In genomic region chr1:169577981-169578738, GRCh38 we compare ENCODE assay signal across 29 cellular contexts. TPM values are rescaled to one million over a fixed set of nuclear protein-coding genes. Genes with fewer than 3 reads are reported as not detected.
"Had no signal": no experiment of that assay in that cellular context is flagged by ENCODE, and none has a peak within 500 bp of the region (broad histone marks: within the 10 kb centered on the region; RNA-seq: fewer than 3 reads in every experiment).

No MANE protein-coding gene starts in this region.

- H3K4me3 ChIP-seq: lung, ovary, prostate gland, sigmoid colon, smooth muscle cell, tibial nerve, uterus had no signal

- DNase-seq: head of caudate nucleus; hypothalamus; immature natural killer cell; kidney; mesendoderm; naive thymus-derived CD4-positive, alpha-beta T cell; ovary; retina; right cardiac atrium; sigmoid colon; stimulated activated CD4-positive, alpha-beta T cell treated with anti-CD3 and anti-CD28 coated beads, Interleukin-1b, Interleukin-23, amount 100 ng/mL, for 48 hours; stimulated activated CD4-positive, alpha-beta T cell treated with anti-CD3 and anti-CD28 coated beads, Interleukin-2, amount 100 ng/mL, for 48 hours; stimulated activated CD4-positive, alpha-beta T cell treated with anti-CD3 and anti-CD28 coated beads, Interleukin-4, amount 100 ng/mL, for 4 hours; stimulated activated CD8-positive, alpha-beta memory T cell treated with anti-CD3 and anti-CD28 coated beads, Interleukin-4, amount 100 ng/mL, for 48 hours; stimulated activated naive CD4-positive, alpha-beta T cell treated with Interleukin-2 at 50 U/mL for 16 hours; stimulated activated naive CD8-positive, alpha-beta T cell treated with anti-CD3 and anti-CD28 coated beads, Interleukin-15, amount 100 ng/mL, for 72 hours; substantia nigra; uterus had no signal

- H3K27ac ChIP-seq: ovary, prostate gland, sigmoid colon, tibial nerve, uterus had no signal

- H3K4me1 Mint-ChIP-seq: immature natural killer cell; mesothelial cell of epicardium; stimulated activated memory B cell treated with anti-CD40 and anti-IgM and Interleukin-4, amounts not matched to agents 10 μg/mL and 1 μg/mL and 100 μg/mL, for 72 hours had no signal

- H3K4me2 ChIP-seq: smooth muscle cell had no signal

- H3K9me3 Mint-ChIP-seq: immature natural killer cell; naive thymus-derived CD4-positive, alpha-beta T cell; natural killer cell treated with Interleukin-12 subunit alpha and Interleukin-12 subunit beta and Interleukin-15 and Interleukin-18, amount 100 ng/mL, for 72 hours; stimulated activated memory B cell treated with anti-CD40 and anti-IgM and Interleukin-4, amounts not matched to agents 10 μg/mL and 1 μg/mL and 100 μg/mL, for 72 hours; stimulated activated naive CD8-positive, alpha-beta T cell treated with anti-CD3 and anti-CD28 coated beads, Interleukin-15, amount 100 ng/mL, for 72 hours; type B pancreatic cell had no signal

- H3K27me3 Mint-ChIP-seq: stimulated activated naive CD8-positive, alpha-beta T cell treated with anti-CD3 and anti-CD28 coated beads, Interleukin-15, amount 100 ng/mL, for 72 hours had no signal

- H3K4me3 Mint-ChIP-seq: immature natural killer cell; mesothelial cell of epicardium; naive thymus-derived CD4-positive, alpha-beta T cell; natural killer cell treated with Interleukin-12 subunit alpha and Interleukin-12 subunit beta and Interleukin-15 and Interleukin-18, amount 100 ng/mL, for 72 hours; stimulated activated memory B cell treated with anti-CD40 and anti-IgM and Interleukin-4, amounts not matched to agents 10 μg/mL and 1 μg/mL and 100 μg/mL, for 72 hours; stimulated activated naive CD8-positive, alpha-beta T cell treated with anti-CD3 and anti-CD28 coated beads, Interleukin-15, amount 100 ng/mL, for 72 hours; type B pancreatic cell had no signal

- H3K4me1 ChIP-seq: prostate gland, sigmoid colon, tibial nerve, uterus had no signal

- ATAC-seq: naive thymus-derived CD4-positive, alpha-beta T cell; natural killer cell treated with Interleukin-12 subunit alpha and Interleukin-12 subunit beta and Interleukin-15 and Interleukin-18, amount 100 ng/mL, for 72 hours; right cardiac atrium; stimulated activated memory B cell treated with anti-CD40 and anti-IgM and Interleukin-4, amounts not matched to agents 10 μg/mL and 1 μg/mL and 100 μg/mL, for 72 hours; stimulated activated naive CD8-positive, alpha-beta T cell treated with anti-CD3 and anti-CD28 coated beads, Interleukin-15, amount 100 ng/mL, for 72 hours had no signal

- H3K36me3 Mint-ChIP-seq: immature natural killer cell; mesothelial cell of epicardium; natural killer cell treated with Interleukin-12 subunit alpha and Interleukin-12 subunit beta and Interleukin-15 and Interleukin-18, amount 100 ng/mL, for 72 hours; stimulated activated memory B cell treated with anti-CD40 and anti-IgM and Interleukin-4, amounts not matched to agents 10 μg/mL and 1 μg/mL and 100 μg/mL, for 72 hours; type B pancreatic cell had no signal

- FAIRE-seq: islet of Langerhans, kidney had no signal

- H3K9me3 ChIP-seq: ovary, prostate gland, sigmoid colon, tibial nerve, uterus had no signal

- H3K27ac Mint-ChIP-seq: immature natural killer cell; mesothelial cell of epicardium; natural killer cell treated with Interleukin-12 subunit alpha and Interleukin-12 subunit beta and Interleukin-15 and Interleukin-18, amount 100 ng/mL, for 72 hours; stimulated activated memory B cell treated with anti-CD40 and anti-IgM and Interleukin-4, amounts not matched to agents 10 μg/mL and 1 μg/mL and 100 μg/mL, for 72 hours; stimulated activated naive CD8-positive, alpha-beta T cell treated with anti-CD3 and anti-CD28 coated beads, Interleukin-15, amount 100 ng/mL, for 72 hours; type B pancreatic cell had no signal

RNA-seq across cellular contexts. Expression of gene F5, which starts 8.1 kb away (rescaled TPM):
- total RNA-seq: myocyte had no signal
- polyA plus RNA-seq: neural cell had no signal

RNA-seq across cellular contexts. Expression of gene SELP, which starts 51.8 kb away (rescaled TPM):
- total RNA-seq: myocyte; natural killer cell treated with Interleukin-12 subunit alpha and Interleukin-12 subunit beta and Interleukin-15 and Interleukin-18, amount 100 ng/mL, for 72 hours; smooth muscle cell had no signal
- polyA plus RNA-seq: neural cell, smooth muscle cell had no signal
